ENCODE assay signal across 23 cellular contexts in genomic region chr7:13949450-13949849, GRCh38. TPM values are rescaled to one million over a fixed set of nuclear protein-coding genes. Genes with fewer than 3 reads are reported as not detected.
DNase-seq lines count a peak whose midpoint lies in the region; ATAC-seq and TF ChIP-seq lines count a peak whose summit lies in the region.
"Had no signal": no experiment of that assay in that cellular context is flagged by ENCODE, and none has a peak within 500 bp of the region (broad histone marks: within the 10 kb centered on the region; RNA-seq: fewer than 3 reads in every experiment).

No MANE protein-coding gene starts in this region.

- peak overlapping the region; percentile 29 for H3K27ac Mint-ChIP-seq in WTC11
- no peak overlapping the region for H3K27ac Mint-ChIP-seq in T-helper 2 cell treated with Interferon-gamma antibody and Interleukin-4, amounts not matched to agents 5 μg/mL and 100 μg/mL, for 36 hours
- H3K27ac Mint-ChIP-seq: effector memory CD8-positive, alpha-beta T cell; naive B cell had no signal

- H3K4me1 Mint-ChIP-seq in WTC11 = peaks cover 71% of the 10 kb centered on the region
- no peaks in the 10 kb centered on the region for H3K4me1 Mint-ChIP-seq in T-helper 2 cell treated with Interferon-gamma antibody and Interleukin-4, amounts not matched to agents 5 μg/mL and 100 μg/mL, for 36 hours (ENCODE audit: low read depth)
- H3K4me1 Mint-ChIP-seq: naive B cell had no signal

- H3K27ac ChIP-seq in smooth muscle cell (ENCODE audit: low read depth) = no peak overlapping the region
- H3K27ac ChIP-seq: 22Rv1, heart left ventricle had no signal

- no peaks in the 10 kb centered on the region for H3K27me3 ChIP-seq in smooth muscle cell (ENCODE audit: low read depth)
- H3K27me3 ChIP-seq: heart left ventricle had no signal

- H3K79me2 ChIP-seq in smooth muscle cell (ENCODE audit: low read depth) = no peaks in the 10 kb centered on the region

- ATAC-seq in WTC11 (no peak; the same call in 1 of the 2 replicates), HG03521 (IDR thresholded peaks at IDR 0.05; ENCODE audit: unreplicated experiment) (no peak)
- ATAC-seq: effector memory CD8-positive, alpha-beta T cell; heart left ventricle had no signal

- H3F3A ChIP-seq in smooth muscle cell (ENCODE audit: low read depth) = peaks cover 13% of the 10 kb centered on the region

- H3K4me3 ChIP-seq in smooth muscle cell = peak overlapping the region; percentile 22
- H3K4me3 ChIP-seq: heart left ventricle had no signal

- H3K4me3 Mint-ChIP-seq in WTC11 = no peak overlapping the region
- no peak overlapping the region for H3K4me3 Mint-ChIP-seq in T-helper 2 cell treated with Interferon-gamma antibody and Interleukin-4, amounts not matched to agents 5 μg/mL and 100 μg/mL, for 36 hours
- H3K4me3 Mint-ChIP-seq: effector memory CD8-positive, alpha-beta T cell; naive B cell had no signal

- H3K36me3 ChIP-seq in smooth muscle cell (ENCODE audit: low read depth) = no peaks in the 10 kb centered on the region
- H3K36me3 ChIP-seq: heart left ventricle had no signal

- 54% methylated on average over 3 of the region's 3 CpGs for WGBS in smooth muscle cell (ENCODE audit: low lambda C conversion rate)

- H4K20me1 ChIP-seq in smooth muscle cell (ENCODE audit: low read depth) = no peaks in the 10 kb centered on the region

- H3K4me2 ChIP-seq in smooth muscle cell = peak overlapping the region; percentile 67

- DNase-seq in NCI-H146 (lab: John Stamatoyannopoulos, UW) (peak; percentile 5), NCI-H146 treated with DMSO at 0.1 percent for 48 hours (lab: John Stamatoyannopoulos, UW; ENCODE audit: unreplicated experiment) (no peak), NCI-H1930 (lab: John Stamatoyannopoulos, UW) (peak; percentile 19 to 24), WTC11 (ENCODE audit: low spot score) (no peak), smooth muscle cell (lab: John Stamatoyannopoulos, UW; ENCODE audit: unreplicated experiment) (no peak), A172 (ENCODE audit: low spot score) (no peak)
- no peak for DNase-seq in T-helper 2 cell treated with Interferon-gamma antibody and Interleukin-4, amounts not matched to agents 5 μg/mL and 100 μg/mL, for 36 hours (ENCODE audit: low spot score)
- DNase-seq: activated CD4-positive, alpha-beta T cell treated with anti-CD3 and anti-CD28 coated beads, Interleukin-2, amount 50 U/mL, for 1 hour; activated CD8-positive, alpha-beta memory T cell treated with anti-CD3 and anti-CD28 coated beads, Interleukin-2, amount 50 U/mL, for 48 hours; activated gamma-delta T cell; central memory CD4-positive, alpha-beta T cell; effector memory CD8-positive, alpha-beta T cell; HCEC 1CT; heart left ventricle; Karpas-422; naive B cell; NCI-H2107; NK-92 treated with Interleukin-12 subunit alpha and Interleukin-12 subunit beta, amount 100 ng/mL, for 24 hours; RPMI8226; stimulated activated CD8-positive, alpha-beta memory T cell treated with anti-CD3 and anti-CD28 coated beads, Interleukin-4, amount 100 ng/mL, for 48 hours had no signal

- no peak for TF ChIP-seq CTCF in WTC11 (IDR thresholded peaks at IDR 0.05)
- TF ChIP-seq CTCF in smooth muscle cell (IDR thresholded peaks at IDR 0.05; ENCODE audit: borderline replicate concordance, insufficient read depth, poor library complexity, severe bottlenecking) = no peak

- H3K36me3 Mint-ChIP-seq in WTC11 = peaks cover 16% of the 10 kb centered on the region
- no peaks in the 10 kb centered on the region for H3K36me3 Mint-ChIP-seq in T-helper 2 cell treated with Interferon-gamma antibody and Interleukin-4, amounts not matched to agents 5 μg/mL and 100 μg/mL, for 36 hours (ENCODE audit: low read depth)
- H3K36me3 Mint-ChIP-seq: naive B cell had no signal

- no peak overlapping the region for H2AFZ ChIP-seq in smooth muscle cell (ENCODE audit: low read depth)

- peaks cover 15% of the 10 kb centered on the region for H3K4me1 ChIP-seq in smooth muscle cell (ENCODE audit: low read depth)

- POLR2A ChIA-PET in WTC11 (lab: Charles Lee) = interaction anchor here (0.6 kb wide), 1 partner anchor 18 kb away, joined by 4 read pairs; no protein-coding TSS in a partner anchor

- no peak overlapping the region for H3K9ac ChIP-seq in smooth muscle cell (ENCODE audit: low read depth)

- H3K9me3 Mint-ChIP-seq in WTC11 = peaks cover 2% of the 10 kb centered on the region
- peaks cover 5% of the 10 kb centered on the region for H3K9me3 Mint-ChIP-seq in T-helper 2 cell treated with Interferon-gamma antibody and Interleukin-4, amounts not matched to agents 5 μg/mL and 100 μg/mL, for 36 hours
- H3K9me3 Mint-ChIP-seq: effector memory CD8-positive, alpha-beta T cell had no signal

- no peaks in the 10 kb centered on the region for H3K9me3 ChIP-seq in smooth muscle cell (replicated peaks; ENCODE audit: low read depth)
- H3K9me3 ChIP-seq: heart left ventricle had no signal

- H3K27me3 Mint-ChIP-seq in WTC11 (ENCODE audit: low read depth) = no peaks in the 10 kb centered on the region
- no peaks in the 10 kb centered on the region for H3K27me3 Mint-ChIP-seq in T-helper 2 cell treated with Interferon-gamma antibody and Interleukin-4, amounts not matched to agents 5 μg/mL and 100 μg/mL, for 36 hours (ENCODE audit: low read depth)
- H3K27me3 Mint-ChIP-seq: effector memory CD8-positive, alpha-beta T cell; naive B cell; progenitor cell of endocrine pancreas had no signal

- CTCF ChIA-PET in WTC11 (lab: Charles Lee) = no interaction called here

TF ChIP-seq in WTC11, 78 proteins besides CTCF, POLR2A, EP300 and RAD21 (continues in another document):
- TF ChIP-seq, protein P1, sequence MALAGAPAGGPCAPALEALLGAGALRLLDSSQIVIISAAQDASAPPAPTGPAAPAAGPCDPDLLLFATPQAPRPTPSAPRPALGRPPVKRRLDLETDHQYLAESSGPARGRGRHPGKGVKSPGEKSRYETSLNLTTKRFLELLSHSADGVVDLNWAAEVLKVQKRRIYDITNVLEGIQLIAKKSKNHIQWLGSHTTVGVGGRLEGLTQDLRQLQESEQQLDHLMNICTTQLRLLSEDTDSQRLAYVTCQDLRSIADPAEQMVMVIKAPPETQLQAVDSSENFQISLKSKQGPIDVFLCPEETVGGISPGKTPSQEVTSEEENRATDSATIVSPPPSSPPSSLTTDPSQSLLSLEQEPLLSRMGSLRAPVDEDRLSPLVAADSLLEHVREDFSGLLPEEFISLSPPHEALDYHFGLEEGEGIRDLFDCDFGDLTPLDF (CRISPR knock-in tag; IDR thresholded peaks at IDR 0.05) = no peak
- TF ChIP-seq, protein P2, sequence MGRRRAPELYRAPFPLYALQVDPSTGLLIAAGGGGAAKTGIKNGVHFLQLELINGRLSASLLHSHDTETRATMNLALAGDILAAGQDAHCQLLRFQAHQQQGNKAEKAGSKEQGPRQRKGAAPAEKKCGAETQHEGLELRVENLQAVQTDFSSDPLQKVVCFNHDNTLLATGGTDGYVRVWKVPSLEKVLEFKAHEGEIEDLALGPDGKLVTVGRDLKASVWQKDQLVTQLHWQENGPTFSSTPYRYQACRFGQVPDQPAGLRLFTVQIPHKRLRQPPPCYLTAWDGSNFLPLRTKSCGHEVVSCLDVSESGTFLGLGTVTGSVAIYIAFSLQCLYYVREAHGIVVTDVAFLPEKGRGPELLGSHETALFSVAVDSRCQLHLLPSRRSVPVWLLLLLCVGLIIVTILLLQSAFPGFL (CRISPR knock-in tag; IDR thresholded peaks at IDR 0.05; ENCODE audit: borderline replicate concordance) = no peak
- TF ChIP-seq, protein P3, sequence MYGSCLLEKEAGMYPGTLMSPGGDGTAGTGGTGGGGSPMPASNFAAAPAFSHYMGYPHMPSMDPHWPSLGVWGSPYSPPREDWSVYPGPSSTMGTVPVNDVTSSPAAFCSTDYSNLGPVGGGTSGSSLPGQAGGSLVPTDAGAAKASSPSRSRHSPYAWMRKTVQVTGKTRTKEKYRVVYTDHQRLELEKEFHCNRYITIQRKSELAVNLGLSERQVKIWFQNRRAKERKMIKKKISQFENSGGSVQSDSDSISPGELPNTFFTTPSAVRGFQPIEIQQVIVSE (CRISPR knock-in tag; IDR thresholded peaks at IDR 0.05; ENCODE audit: borderline replicate concordance) = no peak
- TF ChIP-seq ESRRA (CRISPR knock-in tag; IDR thresholded peaks at IDR 0.05; ENCODE audit: borderline replicate concordance) (no peak), ZNF425 (CRISPR knock-in tag; conservative IDR thresholded peaks at IDR 0.05) (no peak), ZNF317 (CRISPR knock-in tag; IDR thresholded peaks at IDR 0.05; ENCODE audit: borderline replicate concordance, low read depth) (no peak), ZNF121 (CRISPR knock-in tag; IDR thresholded peaks at IDR 0.05) (no peak), ZBTB21 (CRISPR knock-in tag; IDR thresholded peaks at IDR 0.05; ENCODE audit: borderline replicate concordance) (no peak), JAZF1 (CRISPR knock-in tag; IDR thresholded peaks at IDR 0.05) (no peak)
- TF ChIP-seq, protein P4, sequence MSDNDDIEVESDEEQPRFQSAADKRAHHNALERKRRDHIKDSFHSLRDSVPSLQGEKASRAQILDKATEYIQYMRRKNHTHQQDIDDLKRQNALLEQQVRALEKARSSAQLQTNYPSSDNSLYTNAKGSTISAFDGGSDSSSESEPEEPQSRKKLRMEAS (CRISPR knock-in tag; IDR thresholded peaks at IDR 0.05) = no peak

RNA-seq across cellular contexts. Expression of gene ETV1, which starts 40.0 kb away (rescaled TPM):
- 74.9 to 81.4 TPM (median 76.6 TPM) in 3 replicates for total RNA-seq in WTC11 (2021)
- total RNA-seq in smooth muscle cell = 27.8 and 37.5 TPM in 2 replicates
- polyA plus RNA-seq in smooth muscle cell = 18.2 and 24.3 TPM in 2 replicates
- 5.2 and 9.8 TPM in 2 replicates for total RNA-seq in A172 (2014; rRNA removed; shearing (Covaris generic))

Comparison
In these comparisons a context has a peak if more than half of its experiments do, and no peak if none do; other contexts are left out.
1. DNase-seq: peak in NCI-H146 (single experiment) and NCI-H1930 (2 of 2); none in NCI-H146 treated with DMSO at 0.1 percent for 48 hours (single experiment), WTC11 (single experiment), smooth muscle cell (single experiment), T-helper 2 cell treated with Interferon-gamma antibody and Interleukin-4, amounts not matched to agents 5 μg/mL and 100 μg/mL, for 36 hours (single experiment) and A172 (single experiment).